In genomic region chr16:85306071-85306792, GRCh38 we compare ENCODE assay signal across 8 cellular contexts.
DNase-seq lines count a peak whose midpoint lies in the region; ATAC-seq and TF ChIP-seq lines count a peak whose summit lies in the region.

No MANE protein-coding gene starts in this region.

- H3K27me3 ChIP-seq in colonic mucosa, result no peaks in the 10 kb centered on the region

- H3K4me3 ChIP-seq in AG10803 (ENCODE audit: low read length), result no peak overlapping the region
- H3K4me3 ChIP-seq in colonic mucosa, result no peak overlapping the region

- H3K36me3 ChIP-seq in colonic mucosa, result no peaks in the 10 kb centered on the region

- H3K4me1 ChIP-seq in colonic mucosa, result peaks cover 12% of the 10 kb centered on the region

- TF ChIP-seq CTCF in AG10803 (conservative IDR thresholded peaks at IDR 0.05; ENCODE audit: low read length), result no peak
- no peak for TF ChIP-seq CTCF in colonic mucosa (IDR thresholded peaks at IDR 0.05)

- H3K27ac ChIP-seq in colonic mucosa, result no peak overlapping the region

- ATAC-seq in GM19468 (IDR thresholded peaks at IDR 0.05; ENCODE audit: extremely low read depth, unreplicated experiment) (peak; percentile 79), GM19397 (IDR thresholded peaks at IDR 0.05; ENCODE audit: unreplicated experiment) (no peak)

- H3K9me3 ChIP-seq in colonic mucosa, result no peaks in the 10 kb centered on the region

- peak overlapping the region in 1 of 2 donors; percentile 5 for H3K9ac ChIP-seq in colonic mucosa (ENCODE audit: low read depth in 2 of 2, low read length in 2 of 2)

- in situ Hi-C loops in KBM-7 (cut with MboI; ENCODE audit: low pct_unique_long_range_greater_than_20kb, low sequenced_read_pairs), result no loop called here

- DNase-seq in AG10803 (ENCODE audit: low read depth), result peak; percentile 82
- peak; percentile 98 for DNase-seq in KBM-7
- peak; percentile 92 for DNase-seq in activated CD4-positive, alpha-beta T cell treated with anti-CD3 and anti-CD28 coated beads for 48 hours
- peak; percentile 85 for DNase-seq in colonic mucosa
- DNase-seq in medulla oblongata (ENCODE audit: extremely low spot score), result peak; percentile 88
- DNase-seq in stimulated activated CD8-positive, alpha-beta memory T cell treated with anti-CD3 and anti-CD28 coated beads, Interleukin-4, amount 100 ng/mL, for 48 hours, result peak; percentile 89

- intact Hi-C loops in colonic mucosa (cut with DNase I), result no loop called here
